Comparison of ENCODE assay signal across 21 cellular contexts in the genomic region with DNA sequence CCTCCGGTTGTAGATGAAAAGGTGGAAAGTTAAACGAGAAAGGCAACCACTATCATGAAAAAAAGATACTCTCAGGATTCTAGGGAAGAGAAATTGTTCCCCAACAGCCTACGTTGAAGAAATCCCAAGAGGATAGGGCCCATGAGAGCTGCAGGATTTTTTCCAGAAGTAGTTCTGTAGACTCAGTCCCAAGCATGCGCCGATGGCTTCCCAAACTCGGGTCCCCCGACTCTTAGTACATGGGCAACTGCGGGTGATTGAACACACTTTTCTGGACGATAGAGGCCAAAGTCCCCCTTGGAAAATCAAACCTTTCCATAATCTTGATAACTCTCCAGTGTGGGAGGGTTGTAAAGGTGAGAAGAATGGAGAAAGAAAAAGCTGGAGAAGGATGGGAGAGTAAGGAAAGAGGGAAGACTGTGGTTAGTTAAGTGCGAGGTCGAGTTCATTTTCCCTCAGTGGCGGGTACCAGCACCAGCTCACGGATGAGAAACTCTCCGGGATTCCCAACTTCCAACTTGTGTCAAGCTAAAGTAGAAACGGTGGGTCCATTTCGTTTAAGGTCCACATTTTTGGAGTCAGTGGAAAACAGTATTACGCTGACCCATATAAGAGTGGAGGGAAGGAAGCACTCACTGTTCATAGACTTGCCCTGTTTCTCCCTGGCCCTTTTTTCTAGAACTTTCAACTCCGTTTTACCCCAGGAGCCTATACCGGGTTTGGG. TPM values are rescaled to one million over a fixed set of nuclear protein-coding genes. Genes with fewer than 3 reads are reported as not detected.
DNase-seq lines count a peak whose midpoint lies in the region; ATAC-seq, FAIRE-seq and TF ChIP-seq lines count a peak whose summit lies in the region.
"Had no signal": no experiment of that assay in that cellular context is flagged by ENCODE, and none has a peak within 500 bp of the region (broad histone marks: within the 10 kb centered on the region; RNA-seq: fewer than 3 reads in every experiment).

No MANE protein-coding gene starts in this region.

- peaks cover 2% of the 10 kb centered on the region for H3K36me3 Mint-ChIP-seq in activated naive CD8-positive, alpha-beta T cell treated with anti-CD3 and anti-CD28 coated beads, Interleukin-2, amount 10 ng/mL, durations not matched to agents 7 days and 5 days
- peaks cover 4% of the 10 kb centered on the region for H3K36me3 Mint-ChIP-seq in activated naive CD8-positive, alpha-beta T cell treated with anti-CD3 and anti-CD28 coated beads, Interleukin-2, amount 50 U/mL, for 24 hours (ENCODE audit: low read depth)
- H3K36me3 Mint-ChIP-seq: stimulated activated memory B cell treated with anti-CD40 and anti-IgM and Interleukin-4, amounts not matched to agents 10 μg/mL and 1 μg/mL and 100 μg/mL, for 72 hours had no signal

- no peak for DNase-seq in activated naive CD8-positive, alpha-beta T cell treated with anti-CD3 and anti-CD28 coated beads, Interleukin-2, amount 10 ng/mL, durations not matched to agents 7 days and 5 days
- DNase-seq in activated naive CD8-positive, alpha-beta T cell treated with anti-CD3 and anti-CD28 coated beads, Interleukin-2, amount 50 U/mL, for 24 hours = no peak
- DNase-seq in medulla oblongata (ENCODE audit: extremely low spot score) = peak; percentile 21
- DNase-seq in H54 (ENCODE audit: insufficient read length, low spot score) = no peak
- no peak for DNase-seq in COR-L47 (lab: John Stamatoyannopoulos, UW)
- DNase-seq: activated CD4-positive, alpha-beta T cell treated with anti-CD3 and anti-CD28 coated beads, Interleukin-2, amount 50 U/mL, for 48 hours; activated naive CD4-positive, alpha-beta T cell treated with anti-CD3 and anti-CD28 coated beads, Interleukin-2, amount 50 U/mL, for 16 hours; activated T-cell treated with anti-CD3 and anti-CD28 coated beads, Interleukin-2, amount 50 U/mL, for 1 hour; DMS 273 treated with DMSO at 0.1 percent for 48 hours; NCI-H1694 treated with DMSO at 0.1 percent for 48 hours; NCI-H446 treated with DMSO at 0.1 percent for 48 hours; psoas muscle had no signal

- H3K4me3 Mint-ChIP-seq in activated naive CD8-positive, alpha-beta T cell treated with anti-CD3 and anti-CD28 coated beads, Interleukin-2, amount 10 ng/mL, durations not matched to agents 7 days and 5 days = no peak overlapping the region
- H3K4me3 Mint-ChIP-seq in activated naive CD8-positive, alpha-beta T cell treated with anti-CD3 and anti-CD28 coated beads, Interleukin-2, amount 50 U/mL, for 24 hours = no peak overlapping the region
- H3K4me3 Mint-ChIP-seq: stimulated activated memory B cell treated with anti-CD40 and anti-IgM and Interleukin-4, amounts not matched to agents 10 μg/mL and 1 μg/mL and 100 μg/mL, for 72 hours had no signal

- TF ChIP-seq POLR2A in H54 (IDR thresholded peaks at IDR 0.05; ENCODE audit: low read depth, low read length) = no peak

- peaks cover 56% of the 10 kb centered on the region for H3K27me3 Mint-ChIP-seq in activated naive CD8-positive, alpha-beta T cell treated with anti-CD3 and anti-CD28 coated beads, Interleukin-2, amount 10 ng/mL, durations not matched to agents 7 days and 5 days
- peaks cover 58% of the 10 kb centered on the region for H3K27me3 Mint-ChIP-seq in activated naive CD8-positive, alpha-beta T cell treated with anti-CD3 and anti-CD28 coated beads, Interleukin-2, amount 50 U/mL, for 24 hours

- POLR2A ChIA-PET in activated naive CD8-positive, alpha-beta T cell treated with anti-CD3 and anti-CD28 coated beads, Interleukin-2, amount 10 ng/mL, durations not matched to agents 7 days and 5 days (lab: Charles Lee) = no interaction called here

- H3K27ac ChIP-seq in cingulate gyrus (ENCODE audit: low read depth, low read length) = peak overlapping the region; percentile 91
- H3K27ac ChIP-seq: psoas muscle, RWPE1, tibial nerve had no signal

- peak overlapping the region; percentile 34 for H3K27ac Mint-ChIP-seq in activated naive CD8-positive, alpha-beta T cell treated with anti-CD3 and anti-CD28 coated beads, Interleukin-2, amount 10 ng/mL, durations not matched to agents 7 days and 5 days
- no peak overlapping the region for H3K27ac Mint-ChIP-seq in activated naive CD8-positive, alpha-beta T cell treated with anti-CD3 and anti-CD28 coated beads, Interleukin-2, amount 50 U/mL, for 24 hours
- H3K27ac Mint-ChIP-seq: stimulated activated memory B cell treated with anti-CD40 and anti-IgM and Interleukin-4, amounts not matched to agents 10 μg/mL and 1 μg/mL and 100 μg/mL, for 72 hours had no signal

- H3K9me3 Mint-ChIP-seq in activated naive CD8-positive, alpha-beta T cell treated with anti-CD3 and anti-CD28 coated beads, Interleukin-2, amount 10 ng/mL, durations not matched to agents 7 days and 5 days = peaks cover 9% of the 10 kb centered on the region
- peaks cover under 1% of the 10 kb centered on the region for H3K9me3 Mint-ChIP-seq in activated naive CD8-positive, alpha-beta T cell treated with anti-CD3 and anti-CD28 coated beads, Interleukin-2, amount 50 U/mL, for 24 hours
- H3K9me3 Mint-ChIP-seq: stimulated activated memory B cell treated with anti-CD40 and anti-IgM and Interleukin-4, amounts not matched to agents 10 μg/mL and 1 μg/mL and 100 μg/mL, for 72 hours had no signal

- peaks cover 1% of the 10 kb centered on the region for H3K4me1 Mint-ChIP-seq in activated naive CD8-positive, alpha-beta T cell treated with anti-CD3 and anti-CD28 coated beads, Interleukin-2, amount 10 ng/mL, durations not matched to agents 7 days and 5 days
- H3K4me1 Mint-ChIP-seq in activated naive CD8-positive, alpha-beta T cell treated with anti-CD3 and anti-CD28 coated beads, Interleukin-2, amount 50 U/mL, for 24 hours = peaks cover under 1% of the 10 kb centered on the region
- H3K4me1 Mint-ChIP-seq: stimulated activated memory B cell treated with anti-CD40 and anti-IgM and Interleukin-4, amounts not matched to agents 10 μg/mL and 1 μg/mL and 100 μg/mL, for 72 hours had no signal

- no peak for FAIRE-seq in H54 (lab: Jason Lieb, UNC)
- FAIRE-seq: bronchial epithelial cell had no signal

- ATAC-seq in activated naive CD8-positive, alpha-beta T cell treated with anti-CD3 and anti-CD28 coated beads, Interleukin-2, amount 10 ng/mL, durations not matched to agents 7 days and 5 days (ENCODE audit: low read depth) = no peak
- ATAC-seq in activated naive CD8-positive, alpha-beta T cell treated with anti-CD3 and anti-CD28 coated beads, Interleukin-2, amount 50 U/mL, for 24 hours = no peak
- no peak for ATAC-seq in GM21576 (IDR thresholded peaks at IDR 0.05; ENCODE audit: unreplicated experiment)
- no peak for ATAC-seq in HG02970 (IDR thresholded peaks at IDR 0.05; ENCODE audit: low FRiP score, unreplicated experiment)
- ATAC-seq: psoas muscle; stimulated activated memory B cell treated with anti-CD40 and anti-IgM and Interleukin-4, amounts not matched to agents 10 μg/mL and 1 μg/mL and 100 μg/mL, for 72 hours had no signal

RNA-seq across cellular contexts. Expression of a gene that starts 14.6 kb away (rescaled TPM):
- total RNA-seq in activated naive CD8-positive, alpha-beta T cell treated with anti-CD3 and anti-CD28 coated beads, Interleukin-2, amount 10 ng/mL, durations not matched to agents 7 days and 5 days = not detected
- total RNA-seq: bronchial epithelial cell, liver, MCF 10A, tibial nerve had no signal

RNA-seq across cellular contexts. Expression of a gene that starts 17.4 kb away (rescaled TPM):
- total RNA-seq in activated naive CD8-positive, alpha-beta T cell treated with anti-CD3 and anti-CD28 coated beads, Interleukin-2, amount 10 ng/mL, durations not matched to agents 7 days and 5 days = not detected
- total RNA-seq: bronchial epithelial cell, liver, MCF 10A had no signal
